8 cellular contexts compared by ENCODE assay signal in genomic region chr1:36351222-36351977, GRCh38. TPM values are rescaled to one million over a fixed set of nuclear protein-coding genes. Genes with fewer than 3 reads are reported as not detected.
A peak's percentile ranks its signal among the peaks of the same experiment; 100 is the strongest.
DNase-seq lines count a peak whose midpoint lies in the region; ATAC-seq and TF ChIP-seq lines count a peak whose summit lies in the region.

No MANE protein-coding gene starts in this region.

- TF ChIP-seq CTCF in brain microvascular endothelial cell (IDR thresholded peaks at IDR 0.05; ENCODE audit: low read depth, low read length, missing control alignments) (no peak), lung (IDR thresholded peaks at IDR 0.05; ENCODE audit: control extremely low read depth, extremely low read depth) (no peak)

- H2AFZ ChIP-seq in Karpas-422 (ENCODE audit: low read length) = no peak overlapping the region

- peak overlapping the region; percentile 26 for H3K4me3 ChIP-seq in brain microvascular endothelial cell (ENCODE audit: low read depth, low read length)
- H3K4me3 ChIP-seq in lung = no peak overlapping the region
- H3K4me3 ChIP-seq in Karpas-422 (ENCODE audit: low read length) = no peak overlapping the region

- no peaks in the 10 kb centered on the region for H3K79me2 ChIP-seq in Karpas-422 (ENCODE audit: low read length)

- ATAC-seq in lung (ENCODE audit: insufficient read depth, low FRiP score) (peak; percentile 29), HG03521 (IDR thresholded peaks at IDR 0.05; ENCODE audit: unreplicated experiment) (no peak)

- H3K4me2 ChIP-seq in Karpas-422 (ENCODE audit: low read depth, low read length, poor library complexity, severe bottlenecking) = no peak overlapping the region

- WGBS in lung, 2 donors = 55 to 59% methylated on average over 14 of the region's 14 CpGs

- DNase-seq in 8988T (peak; percentile 54), HK-2 (ENCODE audit: unreplicated experiment) (peak; percentile 81), brain microvascular endothelial cell (peak; percentile 81), lung (ENCODE audit: low spot score) (peak; percentile 43), HuH-7.5 (ENCODE audit: low spot score) (no peak), Karpas-422 (no peak), activated T-cell treated with anti-CD3 and anti-CD28 coated beads for 4 hours (no peak)

- peaks cover 0 to 10% of the 10 kb centered on the region in 2 donors for H3K4me1 ChIP-seq in lung (ENCODE audit: control insufficient read depth in 2 of 2, insufficient read depth in 2 of 2, low read length in 2 of 2)
- H3K4me1 ChIP-seq in Karpas-422 (ENCODE audit: low read length) = no peaks in the 10 kb centered on the region

- H3K9me3 ChIP-seq in lung (ENCODE audit: control insufficient read depth in 2 of 2, insufficient read depth in 1 of 2, low read length in 1 of 2) = no peaks in the 10 kb centered on the region
- H3K9me3 ChIP-seq in Karpas-422 (ENCODE audit: low read length) = no peaks in the 10 kb centered on the region

- H3K9me2 ChIP-seq in Karpas-422 (replicated peaks; ENCODE audit: insufficient read depth, low read length) = no peaks in the 10 kb centered on the region

- no peak overlapping the region for H3K9ac ChIP-seq in Karpas-422 (ENCODE audit: low read length)

- H3K27ac ChIP-seq in brain microvascular endothelial cell (peak overlapping the region; percentile 91), lung (ENCODE audit: low read depth in 1 of 2, low read length in 1 of 2) (peak overlapping the region in 1 of 2 donors; percentile 27), Karpas-422 (ENCODE audit: low read length) (no peak overlapping the region)

- in situ Hi-C loops in brain microvascular endothelial cell (cut with HindIII; ENCODE audit: low pct_ligation_motif_present, low sequenced_read_pairs) = no loop called here

- H3K36me3 ChIP-seq in brain microvascular endothelial cell (replicated peaks) (peaks cover 62% of the 10 kb centered on the region), lung (ENCODE audit: control insufficient read depth in 2 of 2, insufficient read depth in 2 of 2, low read length in 2 of 2) (peaks cover 10 to 53% of the 10 kb centered on the region in 2 donors), Karpas-422 (ENCODE audit: insufficient read depth, low read length) (peaks cover 4% of the 10 kb centered on the region; the same call in 1 of the 2 replicates)

- no peaks in the 10 kb centered on the region for H4K20me1 ChIP-seq in Karpas-422 (ENCODE audit: insufficient read depth, low read depth, low read length)

- no peaks in the 10 kb centered on the region for H3K27me3 ChIP-seq in brain microvascular endothelial cell (replicated peaks)
- no peaks in the 10 kb centered on the region for H3K27me3 ChIP-seq in lung (ENCODE audit: control insufficient read depth, insufficient read depth)
- H3K27me3 ChIP-seq in Karpas-422 (ENCODE audit: low read length) = no peaks in the 10 kb centered on the region

RNA-seq across cellular contexts. Expression of gene EVA1B, which starts 28.0 kb away (rescaled TPM):
- 10 to 100 TPM; 31.2 to 33.5 TPM for total RNA-seq in lung
- 10 to 100 TPM; 33.9 to 59.5 TPM for polyA plus RNA-seq in lung
- total RNA-seq in Karpas-422 (2014; rRNA removed; shearing (Covaris generic); ENCODE audit: low replicate concordance) = 0.75 and 7.1 TPM in 2 replicates

RNA-seq across cellular contexts. Expression of gene STK40, which starts 34.3 kb away (rescaled TPM):
- 10 to 100 TPM; 25.4 to 82.9 TPM for total RNA-seq in lung
- 10 to 100 TPM; 26.0 to 71.3 TPM for polyA plus RNA-seq in lung
- total RNA-seq in Karpas-422 (2014; rRNA removed; shearing (Covaris generic); ENCODE audit: low replicate concordance) = 27.0 and 44.6 TPM in 2 replicates

RNA-seq across cellular contexts. Expression of gene SH3D21, which starts 45.2 kb away (rescaled TPM):
- total RNA-seq in lung = 10 to 100 TPM; 13.5 to 16.6 TPM
- polyA plus RNA-seq in lung = 1 to 10 TPM; 9.0 to 9.9 TPM
- total RNA-seq in Karpas-422 (2014; rRNA removed; shearing (Covaris generic); ENCODE audit: low replicate concordance) = 8.2 and 16.4 TPM in 2 replicates

RNA-seq across cellular contexts. Expression of gene LSM10, which starts 46.3 kb away (rescaled TPM):
- total RNA-seq in lung = 10 to 100 TPM; 10.7 to 42.6 TPM
- 10 to 100 TPM; 47.0 to 70.6 TPM for polyA plus RNA-seq in lung
- 19.4 and 19.5 TPM in 2 replicates for total RNA-seq in Karpas-422 (2014; rRNA removed; shearing (Covaris generic); ENCODE audit: low replicate concordance)

Comparison
In these comparisons a context has a peak if more than half of its experiments do, and no peak if none do; other contexts are left out.
1. DNase-seq: peak in 8988T (single experiment), HK-2 (single experiment), brain microvascular endothelial cell (single experiment) and lung (single experiment); none in HuH-7.5 (single experiment), Karpas-422 (single experiment) and activated T-cell treated with anti-CD3 and anti-CD28 coated beads for 4 hours (single experiment).